In genomic region chr1:26289158-26290059, GRCh38 we compare ENCODE assay signal across 9 cellular contexts. TPM values are rescaled to one million over a fixed set of nuclear protein-coding genes. Genes with fewer than 3 reads are reported as not detected.
DNase-seq lines count a peak whose midpoint lies in the region; ATAC-seq and TF ChIP-seq lines count a peak whose summit lies in the region.
"Had no signal": no experiment of that assay in that cellular context is flagged by ENCODE, and none has a peak within 500 bp of the region (broad histone marks: within the 10 kb centered on the region; RNA-seq: fewer than 3 reads in every experiment).

No MANE protein-coding gene starts in this region.

- H3K4me3 Mint-ChIP-seq in activated T-helper 2 cell treated with anti-CD3 and anti-CD28 coated beads, Interferon-gamma antibody, Interleukin-2, Interleukin-4, amounts not matched to agents 10 μg/mL and 5 μg/mL and 100 μg/mL, durations not matched to agents 14 hours and 24 hours and 36 hours (ENCODE audit: low read depth): no peak overlapping the region
- peak overlapping the region; percentile 42 to 85 (median 76) for H3K4me3 Mint-ChIP-seq in naive thymus-derived CD4-positive, alpha-beta T cell

- no peaks in the 10 kb centered on the region for H3K27me3 Mint-ChIP-seq in activated T-helper 2 cell treated with anti-CD3 and anti-CD28 coated beads, Interferon-gamma antibody, Interleukin-2, Interleukin-4, amounts not matched to agents 10 μg/mL and 5 μg/mL and 100 μg/mL, durations not matched to agents 14 hours and 24 hours and 36 hours (ENCODE audit: low read depth)
- no peaks in the 10 kb centered on the region for H3K27me3 Mint-ChIP-seq in naive thymus-derived CD4-positive, alpha-beta T cell

- no peaks in the 10 kb centered on the region for H3K27me3 ChIP-seq in naive thymus-derived CD4-positive, alpha-beta T cell (ENCODE audit: control insufficient read depth in 2 of 2, insufficient read depth in 2 of 2, low read length in 2 of 2)
- H3K27me3 ChIP-seq in A673 (replicated peaks; ENCODE audit: insufficient read depth, low read depth, low read length, poor library complexity): no peaks in the 10 kb centered on the region

- H3K4me1 Mint-ChIP-seq in activated T-helper 2 cell treated with anti-CD3 and anti-CD28 coated beads, Interferon-gamma antibody, Interleukin-2, Interleukin-4, amounts not matched to agents 10 μg/mL and 5 μg/mL and 100 μg/mL, durations not matched to agents 14 hours and 24 hours and 36 hours (ENCODE audit: low read depth): peaks cover 60% of the 10 kb centered on the region
- peaks cover 64 to 95% (median 78%) of the 10 kb centered on the region in 7 donors for H3K4me1 Mint-ChIP-seq in naive thymus-derived CD4-positive, alpha-beta T cell

- H3K36me3 Mint-ChIP-seq in activated T-helper 2 cell treated with anti-CD3 and anti-CD28 coated beads, Interferon-gamma antibody, Interleukin-2, Interleukin-4, amounts not matched to agents 10 μg/mL and 5 μg/mL and 100 μg/mL, durations not matched to agents 14 hours and 24 hours and 36 hours (ENCODE audit: low read depth): peaks cover 9% of the 10 kb centered on the region
- H3K36me3 Mint-ChIP-seq in naive thymus-derived CD4-positive, alpha-beta T cell: peaks cover 0 to 13% (median 0%) of the 10 kb centered on the region in 5 donors

- peak overlapping the region; percentile 86 for H3K27ac ChIP-seq in naive thymus-derived CD4-positive, alpha-beta T cell (ENCODE audit: low read depth, low read length)
- H3K27ac ChIP-seq in A673 (ENCODE audit: low read depth, low read length, poor library complexity, severe bottlenecking): no peak overlapping the region

- peaks cover 80 to 90% of the 10 kb centered on the region in 2 donors for H3K4me1 ChIP-seq in naive thymus-derived CD4-positive, alpha-beta T cell (ENCODE audit: control insufficient read depth in 2 of 2, insufficient read depth in 2 of 2, low read length in 2 of 2)
- peaks cover 9% of the 10 kb centered on the region for H3K4me1 ChIP-seq in A673 (ENCODE audit: insufficient read depth, low read length, poor library complexity, severe bottlenecking)

- peak; percentile 33 for ATAC-seq in naive thymus-derived CD4-positive, alpha-beta T cell
- ATAC-seq in HG03469 (IDR thresholded peaks at IDR 0.05; ENCODE audit: unreplicated experiment): no peak

- no peak for TF ChIP-seq CTCF in A673 (conservative IDR thresholded peaks at IDR 0.05; ENCODE audit: low read depth, low read length)

- peak overlapping the region; percentile 11 for H3K4me3 ChIP-seq in Jurkat, Clone E6-1 (ENCODE audit: low read length)
- peak overlapping the region; percentile 10 for H3K4me3 ChIP-seq in naive thymus-derived CD4-positive, alpha-beta T cell (ENCODE audit: low read length)
- no peak overlapping the region for H3K4me3 ChIP-seq in A673 (ENCODE audit: low read depth, low read length, poor library complexity, severe bottlenecking)

- POLR2A ChIA-PET in naive thymus-derived CD4-positive, alpha-beta T cell (lab: Charles Lee): interaction anchor here (0.6 to 26.8 kb wide), 10 partner anchors 11 to 143 kb away, joined by 3 to 1967 read pairs (median 4); partner anchors contain the start of genes CD52, DHDDS, SH3BGRL3 and UBXN11
- POLR2A ChIA-PET in A673 (lab: Charles Lee; ENCODE audit: low non-redundant PET): no interaction called here

- DNase-seq in NCI-H82 (lab: John Stamatoyannopoulos, UW) (peak; percentile 43), NCI-H82 treated with DMSO at 0.1 percent for 48 hours (lab: John Stamatoyannopoulos, UW; ENCODE audit: unreplicated experiment) (no peak), NCI-H1105 (lab: John Stamatoyannopoulos, UW) (no peak), A673 (ENCODE audit: low spot score) (no peak)
- DNase-seq in Jurkat, Clone E6-1 (ENCODE audit: low read depth, low spot score): peak; percentile 80
- DNase-seq in activated T-helper 2 cell treated with anti-CD3 and anti-CD28 coated beads, Interferon-gamma antibody, Interleukin-2, Interleukin-4, amounts not matched to agents 10 μg/mL and 5 μg/mL and 100 μg/mL, durations not matched to agents 14 hours and 24 hours and 36 hours (ENCODE audit: low spot score): no peak
- DNase-seq in naive thymus-derived CD4-positive, alpha-beta T cell: peak in 2 of 9 donors; percentile 36 to 38

- H3K36me3 ChIP-seq in naive thymus-derived CD4-positive, alpha-beta T cell (ENCODE audit: control insufficient read depth in 2 of 3, insufficient read depth in 3 of 3, low read length in 3 of 3): no peaks in the 10 kb centered on the region
- no peaks in the 10 kb centered on the region for H3K36me3 ChIP-seq in A673 (ENCODE audit: insufficient read depth, low read length, poor library complexity, severe bottlenecking)

- CTCF ChIA-PET in naive thymus-derived CD4-positive, alpha-beta T cell (lab: Charles Lee): interaction anchor here (0.6 to 17.9 kb wide), 9 partner anchors 10 to 128 kb away, joined by 3 to 541 read pairs (median 8); partner anchors contain the start of genes CD52, SH3BGRL3 and UBXN11
- CTCF ChIA-PET in A673 (lab: Charles Lee): no interaction called here

- BruUV-seq in A673 (replicated peaks; lab: Mats Ljungman, UMichigan): no TSS peak

- H3K27ac Mint-ChIP-seq in activated T-helper 2 cell treated with anti-CD3 and anti-CD28 coated beads, Interferon-gamma antibody, Interleukin-2, Interleukin-4, amounts not matched to agents 10 μg/mL and 5 μg/mL and 100 μg/mL, durations not matched to agents 14 hours and 24 hours and 36 hours: peak overlapping the region; percentile 100
- H3K27ac Mint-ChIP-seq in naive thymus-derived CD4-positive, alpha-beta T cell: peak overlapping the region; percentile 85 to 99 (median 96)

- no peaks in the 10 kb centered on the region for H3K9me3 Mint-ChIP-seq in activated T-helper 2 cell treated with anti-CD3 and anti-CD28 coated beads, Interferon-gamma antibody, Interleukin-2, Interleukin-4, amounts not matched to agents 10 μg/mL and 5 μg/mL and 100 μg/mL, durations not matched to agents 14 hours and 24 hours and 36 hours
- peaks cover 0 to 2% (median 0%) of the 10 kb centered on the region in 11 donors for H3K9me3 Mint-ChIP-seq in naive thymus-derived CD4-positive, alpha-beta T cell

- H3K9me3 ChIP-seq in naive thymus-derived CD4-positive, alpha-beta T cell (ENCODE audit: control insufficient read depth in 2 of 3, low read length in 3 of 3): no peaks in the 10 kb centered on the region
- H3K9me3 ChIP-seq in A673 (ENCODE audit: low read depth, low read length, poor library complexity, severe bottlenecking): no peaks in the 10 kb centered on the region

- intact Hi-C loops in activated T-helper 2 cell treated with anti-CD3 and anti-CD28 coated beads, Interferon-gamma antibody, Interleukin-2, Interleukin-4, amounts not matched to agents 10 μg/mL and 5 μg/mL and 100 μg/mL, durations not matched to agents 14 hours and 24 hours and 36 hours (cut with micrococcal nuclease): loop anchor here (10.0 kb wide), 1 partner anchor 255 kb away; no protein-coding TSS in a partner anchor
- intact Hi-C loops in naive thymus-derived CD4-positive, alpha-beta T cell (cut with micrococcal nuclease): loop anchor here (2.0 to 10.0 kb wide), 4 partner anchors 15 to 405 kb away; partner anchors contain the start of gene ARID1A (in 1 of the 2)
- intact Hi-C loops in A673 (cut with micrococcal nuclease; ENCODE audit: unreplicated experiment): loop anchor here (5.0 kb wide), 1 partner anchor 128 kb away; no protein-coding TSS in a partner anchor

RNA-seq across cellular contexts. Expression of gene SH3BGRL3, which starts 9.5 kb away (rescaled TPM):
- 237 TPM for polyA plus RNA-seq in Jurkat, Clone E6-1 (2012; ENCODE audit: insufficient read depth, insufficient read length)
- 437 TPM in 2 replicates for total RNA-seq in activated T-helper 2 cell treated with anti-CD3 and anti-CD28 coated beads, Interferon-gamma antibody, Interleukin-2, Interleukin-4, amounts not matched to agents 10 μg/mL and 5 μg/mL and 100 μg/mL, durations not matched to agents 14 hours and 24 hours and 36 hours
- total RNA-seq in naive thymus-derived CD4-positive, alpha-beta T cell: 100 to 1,000 TPM; 156 to 636 (median 224) TPM
- 100 to 1,000 TPM; 569 to 630 TPM for polyA plus RNA-seq in naive thymus-derived CD4-positive, alpha-beta T cell
- 133 and 138 TPM in 2 replicates for total RNA-seq in A673 (2021)

RNA-seq across cellular contexts. Expression of gene UBXN11, which starts 17.0 kb away (rescaled TPM):
- 23.2 TPM for polyA plus RNA-seq in Jurkat, Clone E6-1 (2012; ENCODE audit: insufficient read depth, insufficient read length)
- total RNA-seq in activated T-helper 2 cell treated with anti-CD3 and anti-CD28 coated beads, Interferon-gamma antibody, Interleukin-2, Interleukin-4, amounts not matched to agents 10 μg/mL and 5 μg/mL and 100 μg/mL, durations not matched to agents 14 hours and 24 hours and 36 hours: 13.1 and 14.2 TPM in 2 replicates
- 100 to 1,000 TPM in 3 of 5 experiments, 10 to 100 TPM in 2; 35.7 to 131 (median 124) TPM for total RNA-seq in naive thymus-derived CD4-positive, alpha-beta T cell
- 10 to 100 TPM; 10.5 to 13.6 TPM for polyA plus RNA-seq in naive thymus-derived CD4-positive, alpha-beta T cell
- total RNA-seq in A673 (2021): 22.1 and 25.4 TPM in 2 replicates

RNA-seq across cellular contexts. Expression of gene CD52, which starts 28.3 kb away (rescaled TPM):
- polyA plus RNA-seq in Jurkat, Clone E6-1 (2012; ENCODE audit: insufficient read depth, insufficient read length): 38.8 TPM
- 237 and 243 TPM in 2 replicates for total RNA-seq in activated T-helper 2 cell treated with anti-CD3 and anti-CD28 coated beads, Interferon-gamma antibody, Interleukin-2, Interleukin-4, amounts not matched to agents 10 μg/mL and 5 μg/mL and 100 μg/mL, durations not matched to agents 14 hours and 24 hours and 36 hours
- total RNA-seq in naive thymus-derived CD4-positive, alpha-beta T cell: 1,000 to 10,000 TPM in 3 of 5 experiments, 100 to 1,000 TPM in 2; 719 to 1,390 (median 1,130) TPM
- polyA plus RNA-seq in naive thymus-derived CD4-positive, alpha-beta T cell: 1,000 to 10,000 TPM; 7,628 to 8,133 TPM
- not detected in 2 replicates for total RNA-seq in A673 (2021)
- total RNA-seq: fibroblast of lung had no signal

RNA-seq across cellular contexts. Expression of gene CEP85, which starts 55.4 kb away (rescaled TPM):
- polyA plus RNA-seq in Jurkat, Clone E6-1 (2012; ENCODE audit: insufficient read depth, insufficient read length): 70.5 TPM
- 39.6 and 39.8 TPM in 2 replicates for total RNA-seq in activated T-helper 2 cell treated with anti-CD3 and anti-CD28 coated beads, Interferon-gamma antibody, Interleukin-2, Interleukin-4, amounts not matched to agents 10 μg/mL and 5 μg/mL and 100 μg/mL, durations not matched to agents 14 hours and 24 hours and 36 hours
- total RNA-seq in naive thymus-derived CD4-positive, alpha-beta T cell: 10 to 100 TPM; 12.1 to 34.8 (median 20.7) TPM
- 10 to 100 TPM in 1 of 2 donors, 1 to 10 TPM in 1; 5.4 to 12.1 TPM for polyA plus RNA-seq in naive thymus-derived CD4-positive, alpha-beta T cell
- total RNA-seq in A673 (2021): 51.3 and 51.5 TPM in 2 replicates

Comparison
In these comparisons a context has a peak if more than half of its experiments do, and no peak if none do; other contexts are left out.
1. DNase-seq: peak in NCI-H82 (single experiment) and Jurkat, Clone E6-1 (single experiment); none in NCI-H82 treated with DMSO at 0.1 percent for 48 hours (single experiment), activated T-helper 2 cell treated with anti-CD3 and anti-CD28 coated beads, Interferon-gamma antibody, Interleukin-2, Interleukin-4, amounts not matched to agents 10 μg/mL and 5 μg/mL and 100 μg/mL, durations not matched to agents 14 hours and 24 hours and 36 hours (single experiment), NCI-H1105 (single experiment) and A673 (single experiment).
2. RNA of gene CD52, which starts 28.3 kb away (total RNA-seq): 719 to 1,390 TPM in naive thymus-derived CD4-positive, alpha-beta T cell and 237 to 243 TPM in activated T-helper 2 cell treated with anti-CD3 and anti-CD28 coated beads, Interferon-gamma antibody, Interleukin-2, Interleukin-4, amounts not matched to agents 10 μg/mL and 5 μg/mL and 100 μg/mL, durations not matched to agents 14 hours and 24 hours and 36 hours; not detected in A673; every median in the first group is over 100 times any median in the second.